ENCODE assay signal across 1 cellular context in genomic region chr9:136926749-136927148, GRCh38.
TF ChIP-seq lines count a peak whose summit lies in the region.

No MANE protein-coding gene starts in this region.

TF ChIP-seq in K562, 482 proteins besides CTCF, POLR2A, EP300 and RAD21:
- no peak for TF ChIP-seq ETS2 (tag; IDR thresholded peaks at IDR 0.05; ENCODE audit: borderline replicate concordance, poor library complexity, severe bottlenecking)
- peak; percentile 62 for TF ChIP-seq POLR2G (IDR thresholded peaks at IDR 0.05; ENCODE audit: low read depth, low read length)
